20 cellular contexts compared by ENCODE assay signal in genomic region chr11:109362059-109362458, GRCh38. TPM values are rescaled to one million over a fixed set of nuclear protein-coding genes. Genes with fewer than 3 reads are reported as not detected.
"Had no signal": no experiment of that assay in that cellular context is flagged by ENCODE, and none has a peak within 500 bp of the region (broad histone marks: within the 10 kb centered on the region; RNA-seq: fewer than 3 reads in every experiment).

No MANE protein-coding gene starts in this region.

- H3K4me1 Mint-ChIP-seq: memory B cell; stimulated activated effector memory CD8-positive, alpha-beta T cell treated with anti-CD3 and anti-CD28 coated beads, Interleukin-12 subunit alpha, Interleukin-12 subunit beta, amount 100 ng/mL, for 72 hours had no signal

- H3K27me3 ChIP-seq: esophagus squamous epithelium, upper lobe of left lung had no signal

- H3K27ac ChIP-seq: esophagus squamous epithelium, thoracic aorta, upper lobe of left lung had no signal

- H3K27ac Mint-ChIP-seq: activated naive CD4-positive, alpha-beta T cell treated with anti-CD3 and anti-CD28 coated beads for 36 hours; dendritic cell treated with granulocyte-macrophage colony-stimulating factor and Interleukin-4, amounts not matched to agents 40 ng/mL and 50 ng/mL, for 4 days; memory B cell; progenitor cell of endocrine pancreas; stimulated activated effector memory CD8-positive, alpha-beta T cell treated with anti-CD3 and anti-CD28 coated beads, Interleukin-12 subunit alpha, Interleukin-12 subunit beta, amount 100 ng/mL, for 72 hours; T-helper 1 cell treated with Interleukin-12 subunit alpha and Interleukin-12 subunit beta and Interleukin-4 antibody, amounts not matched to agents 30 μg/mL and 1 μg/mL, for 36 hours had no signal

- H3K4me3 ChIP-seq: esophagus squamous epithelium, smooth muscle cell, thoracic aorta, upper lobe of left lung had no signal

- DNase-seq: activated CD4-positive, alpha-beta T cell treated with anti-CD3 and anti-CD28 coated beads, Interleukin-2, amount 50 U/mL, for 1 hour; activated CD8-positive, alpha-beta memory T cell treated with anti-CD3 and anti-CD28 coated beads, Interleukin-2, amount 50 U/mL, for 4 hours; activated naive CD4-positive, alpha-beta T cell treated with anti-CD3 and anti-CD28 coated beads for 36 hours; activated T-cell treated with anti-CD3 and anti-CD28 coated beads, Interleukin-2, amount 50 U/mL, for 4 hours; anterior cingulate cortex; effector CD8-positive, alpha-beta T cell; esophagus squamous epithelium; stimulated activated CD4-positive, alpha-beta T cell treated with anti-CD3 and anti-CD28 coated beads, Interleukin-4, amount 100 ng/mL, for 24 hours; upper lobe of left lung had no signal

- H3K36me3 ChIP-seq: esophagus squamous epithelium, thoracic aorta, upper lobe of left lung had no signal

- H3K4me1 ChIP-seq: esophagus squamous epithelium, upper lobe of left lung had no signal

- ATAC-seq: activated CD4-positive, CD25-positive, alpha-beta regulatory T cell treated with anti-CD3 and anti-CD28 coated beads, Interleukin-2, amount 50 U/mL, for 24 hours; activated T-cell treated with anti-CD3 and anti-CD28 coated beads, Interleukin-2, amount 50 U/mL, for 4 hours; stimulated activated effector memory CD8-positive, alpha-beta T cell treated with anti-CD3 and anti-CD28 coated beads, Interleukin-12 subunit alpha, Interleukin-12 subunit beta, amount 100 ng/mL, for 72 hours had no signal

- H3K9me3 Mint-ChIP-seq: activated naive CD4-positive, alpha-beta T cell treated with anti-CD3 and anti-CD28 coated beads for 36 hours; activated T-cell treated with anti-CD3 and anti-CD28 coated beads, Interleukin-2, amount 50 U/mL, for 4 hours; dendritic cell treated with granulocyte-macrophage colony-stimulating factor and Interleukin-4, amounts not matched to agents 40 ng/mL and 50 ng/mL, for 4 days; stimulated activated effector memory CD8-positive, alpha-beta T cell treated with anti-CD3 and anti-CD28 coated beads, Interleukin-12 subunit alpha, Interleukin-12 subunit beta, amount 100 ng/mL, for 72 hours had no signal

- H3K36me3 Mint-ChIP-seq: memory B cell; stimulated activated effector memory CD8-positive, alpha-beta T cell treated with anti-CD3 and anti-CD28 coated beads, Interleukin-12 subunit alpha, Interleukin-12 subunit beta, amount 100 ng/mL, for 72 hours had no signal

- H3K27me3 Mint-ChIP-seq: dendritic cell treated with granulocyte-macrophage colony-stimulating factor and Interleukin-4, amounts not matched to agents 40 ng/mL and 50 ng/mL, for 4 days; memory B cell had no signal

- H3K9me3 ChIP-seq: esophagus squamous epithelium, thoracic aorta, upper lobe of left lung had no signal

- H3K4me2 ChIP-seq: smooth muscle cell had no signal

- H3K4me3 Mint-ChIP-seq: activated naive CD4-positive, alpha-beta T cell treated with anti-CD3 and anti-CD28 coated beads for 36 hours; activated T-cell treated with anti-CD3 and anti-CD28 coated beads, Interleukin-2, amount 50 U/mL, for 4 hours; dendritic cell treated with granulocyte-macrophage colony-stimulating factor and Interleukin-4, amounts not matched to agents 40 ng/mL and 50 ng/mL, for 4 days; memory B cell; stimulated activated effector memory CD8-positive, alpha-beta T cell treated with anti-CD3 and anti-CD28 coated beads, Interleukin-12 subunit alpha, Interleukin-12 subunit beta, amount 100 ng/mL, for 72 hours; T-helper 1 cell treated with Interleukin-12 subunit alpha and Interleukin-12 subunit beta and Interleukin-4 antibody, amounts not matched to agents 30 μg/mL and 1 μg/mL, for 36 hours had no signal

RNA-seq across cellular contexts. Expression of gene C11orf87, which starts 59.9 kb away (rescaled TPM):
- total RNA-seq: activated naive CD4-positive, alpha-beta T cell treated with anti-CD3 and anti-CD28 coated beads for 36 hours; activated T-cell treated with anti-CD3 and anti-CD28 coated beads, Interleukin-2, amount 50 U/mL, for 4 hours; fibroblast of villous mesenchyme; liver; mononuclear cell; thoracic aorta had no signal
- polyA plus RNA-seq: liver had no signal
